Comparison of ENCODE assay signal across 8 cellular contexts in the genomic region with DNA sequence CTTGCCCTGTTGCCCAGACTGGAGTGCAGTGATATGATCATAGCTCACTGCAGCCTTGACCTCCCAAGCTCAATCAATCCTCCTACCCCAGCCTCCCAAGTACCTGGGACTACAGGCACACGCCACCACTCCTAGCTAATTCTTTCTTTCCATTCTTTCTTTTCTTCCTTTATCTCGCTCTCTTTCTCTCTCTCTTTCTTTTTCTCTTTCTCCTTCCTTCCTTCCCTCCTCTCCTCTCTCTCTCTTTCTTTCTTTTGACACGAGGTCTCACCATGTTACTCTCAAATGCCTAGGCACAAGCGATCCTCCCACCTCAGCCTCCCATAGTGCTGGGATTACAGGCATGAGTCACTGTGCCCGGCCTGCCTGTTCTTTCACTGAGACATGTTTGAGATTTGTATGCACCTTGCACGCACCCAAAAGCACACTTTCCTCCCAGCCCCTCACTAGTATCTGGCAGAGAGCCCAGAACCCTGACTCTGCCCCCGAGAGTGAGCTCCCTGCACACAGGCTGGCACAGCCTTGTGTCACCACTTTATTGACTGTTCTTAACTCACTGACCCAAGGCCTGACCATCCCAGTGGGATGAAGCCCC. TPM values are rescaled to one million over a fixed set of nuclear protein-coding genes. Genes with fewer than 3 reads are reported as not detected.
A peak's percentile ranks its signal among the peaks of the same experiment; 100 is the strongest.
DNase-seq lines count a peak whose midpoint lies in the region; ATAC-seq and TF ChIP-seq lines count a peak whose summit lies in the region.

No MANE protein-coding gene starts in this region.

- TF ChIP-seq CTCF in omental fat pad (IDR thresholded peaks at IDR 0.05) (no peak), PC-9 (conservative IDR thresholded peaks at IDR 0.05) (no peak)

- intact Hi-C loops in PC-9 (cut with micrococcal nuclease; ENCODE audit: unreplicated experiment), result no loop called here

- CTCF ChIA-PET in PC-9 (lab: Charles Lee), result interaction anchor here (0.6 kb wide), 1 partner anchor 15 kb away, joined by 7 read pairs; no protein-coding TSS in a partner anchor

- peaks cover 28% of the 10 kb centered on the region for H3K36me3 Mint-ChIP-seq in T-helper 2 cell treated with Interferon-gamma antibody and Interleukin-4, amounts not matched to agents 5 μg/mL and 100 μg/mL, for 36 hours (ENCODE audit: low read depth)

- no peak overlapping the region for H3K4me2 ChIP-seq in PC-9

- H3K79me2 ChIP-seq in PC-9 (ENCODE audit: low read depth), result no peaks in the 10 kb centered on the region

- H3K9me3 Mint-ChIP-seq in T-helper 2 cell treated with Interferon-gamma antibody and Interleukin-4, amounts not matched to agents 5 μg/mL and 100 μg/mL, for 36 hours, result no peaks in the 10 kb centered on the region

- POLR2A ChIA-PET in PC-9 (lab: Charles Lee; ENCODE audit: unreplicated experiment), result no interaction called here

- DNase-seq in T-helper 2 cell treated with Interferon-gamma antibody and Interleukin-4, amounts not matched to agents 5 μg/mL and 100 μg/mL, for 36 hours (ENCODE audit: low spot score), result peak; percentile 64
- peak in 1 of 3 donors; percentile 51 for DNase-seq in effector memory CD4-positive, alpha-beta T cell
- no peak for DNase-seq in omental fat pad (ENCODE audit: low spot score)
- DNase-seq in cerebellar cortex (ENCODE audit: low spot score), result no peak
- no peak for DNase-seq in PC-9
- DNase-seq in left lobe of liver (ENCODE audit: low spot score), result no peak

- peaks cover 3% of the 10 kb centered on the region for H3K36me3 ChIP-seq in effector memory CD4-positive, alpha-beta T cell (ENCODE audit: control insufficient read depth, insufficient read depth, low read length)
- H3K36me3 ChIP-seq in PC-9 (ENCODE audit: low read depth), result no peaks in the 10 kb centered on the region

- no peaks in the 10 kb centered on the region for H4K20me1 ChIP-seq in PC-9 (ENCODE audit: insufficient read depth)

- H2AFZ ChIP-seq in PC-9, result no peak overlapping the region

- H3K4me1 Mint-ChIP-seq in T-helper 2 cell treated with Interferon-gamma antibody and Interleukin-4, amounts not matched to agents 5 μg/mL and 100 μg/mL, for 36 hours (ENCODE audit: low read depth), result peaks cover 69% of the 10 kb centered on the region

- no peaks in the 10 kb centered on the region for H3K9me2 ChIP-seq in PC-9 (ENCODE audit: insufficient read depth)

- peak overlapping the region; percentile 86 for H3K27ac ChIP-seq in effector memory CD4-positive, alpha-beta T cell (ENCODE audit: insufficient read depth, low read length, poor library complexity, severe bottlenecking)
- H3K27ac ChIP-seq in PC-9, result no peak overlapping the region

- H3K9me3 ChIP-seq in effector memory CD4-positive, alpha-beta T cell (ENCODE audit: control insufficient read depth, low read length), result no peaks in the 10 kb centered on the region
- H3K9me3 ChIP-seq in PC-9 (ENCODE audit: insufficient read depth, low read depth), result no peaks in the 10 kb centered on the region

- H3K4me1 ChIP-seq in effector memory CD4-positive, alpha-beta T cell (ENCODE audit: control insufficient read depth, insufficient read depth, low read length, poor library complexity, severe bottlenecking), result peaks cover 48% of the 10 kb centered on the region
- H3K4me1 ChIP-seq in PC-9 (replicated peaks; ENCODE audit: insufficient read depth), result no peaks in the 10 kb centered on the region

- H3K27me3 Mint-ChIP-seq in T-helper 2 cell treated with Interferon-gamma antibody and Interleukin-4, amounts not matched to agents 5 μg/mL and 100 μg/mL, for 36 hours (ENCODE audit: low read depth), result no peaks in the 10 kb centered on the region

- ATAC-seq in GM18861 (IDR thresholded peaks at IDR 0.05; ENCODE audit: unreplicated experiment) (peak; percentile 80), HG03045 (IDR thresholded peaks at IDR 0.05; ENCODE audit: unreplicated experiment) (peak; percentile 86), omental fat pad (ENCODE audit: low FRiP score) (no peak), left lobe of liver (no peak)

- H3K27me3 ChIP-seq in effector memory CD4-positive, alpha-beta T cell (replicated peaks; ENCODE audit: control insufficient read depth, insufficient read depth, low read length, poor library complexity, severe bottlenecking), result no peaks in the 10 kb centered on the region
- peaks cover 24% of the 10 kb centered on the region for H3K27me3 ChIP-seq in PC-9 (ENCODE audit: insufficient read depth, low read depth)

- H3F3A ChIP-seq in PC-9 (ENCODE audit: insufficient read depth, low read depth), result no peaks in the 10 kb centered on the region; the same call in 1 of the 2 replicates

- no peak overlapping the region for H3K4me3 ChIP-seq in effector memory CD4-positive, alpha-beta T cell (ENCODE audit: insufficient read depth, low read depth, low read length, poor library complexity, severe bottlenecking)
- H3K4me3 ChIP-seq in PC-9, result no peak overlapping the region

- peak overlapping the region; percentile 96 for H3K27ac Mint-ChIP-seq in T-helper 2 cell treated with Interferon-gamma antibody and Interleukin-4, amounts not matched to agents 5 μg/mL and 100 μg/mL, for 36 hours

- peak overlapping the region; percentile 87 for H3K4me3 Mint-ChIP-seq in T-helper 2 cell treated with Interferon-gamma antibody and Interleukin-4, amounts not matched to agents 5 μg/mL and 100 μg/mL, for 36 hours

- no TSS peak for BruUV-seq in PC-9 (replicated peaks; lab: Mats Ljungman, UMichigan)

RNA-seq across cellular contexts. Expression of a gene that starts 56.8 kb away (rescaled TPM):
- total RNA-seq in omental fat pad (1 to 10 TPM in 3 of 4 donors, under 1 TPM in 1; 0.79 to 6.5 (median 2.2) TPM), PC-9 (2021) (0.74 and 3.3 TPM in 2 replicates), left lobe of liver (0.83 TPM)

Comparison
In these comparisons a context has a peak if more than half of its experiments do, and no peak if none do; other contexts are left out.
1. ATAC-seq: peak in GM18861 (single experiment) and HG03045 (single experiment); none in omental fat pad (single experiment) and left lobe of liver (single experiment).